Comparison of ENCODE assay signal across 22 cellular contexts in the genomic region with DNA sequence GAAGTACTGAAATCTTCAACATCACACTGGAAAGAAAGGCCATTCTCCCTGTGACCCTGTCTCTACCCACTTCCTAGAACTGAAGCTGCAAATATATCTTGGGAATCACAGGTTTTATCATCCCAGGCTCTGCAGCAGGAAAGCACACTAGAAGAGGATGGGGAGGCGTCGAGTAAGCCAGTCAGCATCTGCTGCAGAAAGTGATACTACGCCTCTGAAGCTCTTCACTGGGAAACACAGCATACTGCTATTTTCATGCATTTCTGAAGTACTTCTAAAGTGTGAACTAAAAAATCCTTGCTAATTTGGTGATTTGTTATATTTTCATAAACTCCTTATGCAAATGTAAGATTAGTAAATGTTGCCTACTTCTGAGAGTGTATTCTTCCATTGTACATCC. TPM values are rescaled to one million over a fixed set of nuclear protein-coding genes. Genes with fewer than 3 reads are reported as not detected.
DNase-seq lines count a peak whose midpoint lies in the region; ATAC-seq and TF ChIP-seq lines count a peak whose summit lies in the region.
"Had no signal": no experiment of that assay in that cellular context is flagged by ENCODE, and none has a peak within 500 bp of the region (broad histone marks: within the 10 kb centered on the region; RNA-seq: fewer than 3 reads in every experiment).

No MANE protein-coding gene starts in this region.

- no peaks in the 10 kb centered on the region for H3K9me3 Mint-ChIP-seq in neural progenitor cell
- H3K9me3 Mint-ChIP-seq in activated naive CD8-positive, alpha-beta T cell treated with anti-CD3 and anti-CD28 coated beads, Interleukin-2, amount 50 U/mL, for 24 hours: no peaks in the 10 kb centered on the region
- H3K9me3 Mint-ChIP-seq: CD14-positive monocyte; CD4-positive, alpha-beta memory T cell; CD4-positive, CD25-positive, alpha-beta regulatory T cell; CD8-positive, alpha-beta memory T cell had no signal

- H2AFZ ChIP-seq in neural progenitor cell (replicated peaks): no peak overlapping the region

- H3K36me3 Mint-ChIP-seq in neural progenitor cell: no peaks in the 10 kb centered on the region
- no peaks in the 10 kb centered on the region for H3K36me3 Mint-ChIP-seq in activated naive CD8-positive, alpha-beta T cell treated with anti-CD3 and anti-CD28 coated beads, Interleukin-2, amount 50 U/mL, for 24 hours (ENCODE audit: low read depth)
- H3K36me3 Mint-ChIP-seq: CD4-positive, CD25-positive, alpha-beta regulatory T cell had no signal

- ATAC-seq in activated naive CD8-positive, alpha-beta T cell treated with anti-CD3 and anti-CD28 coated beads, Interleukin-2, amount 50 U/mL, for 24 hours: no peak
- ATAC-seq: A549, GM12878 had no signal

- H3K27me3 ChIP-seq in neural progenitor cell: no peaks in the 10 kb centered on the region
- H3K27me3 ChIP-seq: BE2C, BLaER1 had no signal

- no peak overlapping the region for H3K9ac ChIP-seq in neural progenitor cell
- H3K9ac ChIP-seq: BLaER1 had no signal

- no peak overlapping the region for H3K27ac ChIP-seq in neural progenitor cell
- H3K27ac ChIP-seq: 22Rv1, A549, BLaER1 had no signal

- no peaks in the 10 kb centered on the region for H3F3A ChIP-seq in neural progenitor cell (ENCODE audit: low read depth)

- no peak for TF ChIP-seq CTCF in neural progenitor cell (IDR thresholded peaks at IDR 0.05)
- no peak for TF ChIP-seq CTCF in GM10266 (IDR thresholded peaks at IDR 0.05; ENCODE audit: control insufficient read depth, insufficient read depth, low read depth, missing control alignments)

- H3K4me1 Mint-ChIP-seq in neural progenitor cell: no peaks in the 10 kb centered on the region
- H3K4me1 Mint-ChIP-seq in activated naive CD8-positive, alpha-beta T cell treated with anti-CD3 and anti-CD28 coated beads, Interleukin-2, amount 50 U/mL, for 24 hours: peaks cover 4% of the 10 kb centered on the region
- H3K4me1 Mint-ChIP-seq: CD8-positive, alpha-beta memory T cell had no signal

- no peaks in the 10 kb centered on the region for H3K36me3 ChIP-seq in neural progenitor cell
- H3K36me3 ChIP-seq: BE2C, BLaER1 had no signal

- no peaks in the 10 kb centered on the region for H4K20me1 ChIP-seq in neural progenitor cell (ENCODE audit: low read depth)
- H4K20me1 ChIP-seq: BLaER1 had no signal

- no peaks in the 10 kb centered on the region for H3K79me2 ChIP-seq in neural progenitor cell (ENCODE audit: low read depth)

- H3K4me3 ChIP-seq in neural progenitor cell: no peak overlapping the region
- H3K4me3 ChIP-seq: A549, BLaER1, GM12878 had no signal

- peak overlapping the region; percentile 66 for H3K27ac Mint-ChIP-seq in neural progenitor cell
- no peak overlapping the region for H3K27ac Mint-ChIP-seq in activated naive CD8-positive, alpha-beta T cell treated with anti-CD3 and anti-CD28 coated beads, Interleukin-2, amount 50 U/mL, for 24 hours
- H3K27ac Mint-ChIP-seq: CD4-positive, alpha-beta memory T cell had no signal

- no peak overlapping the region for H3K4me3 Mint-ChIP-seq in neural progenitor cell
- no peak overlapping the region for H3K4me3 Mint-ChIP-seq in activated naive CD8-positive, alpha-beta T cell treated with anti-CD3 and anti-CD28 coated beads, Interleukin-2, amount 50 U/mL, for 24 hours
- H3K4me3 Mint-ChIP-seq: CD14-positive monocyte; CD4-positive, alpha-beta memory T cell; CD4-positive, CD25-positive, alpha-beta regulatory T cell; CD8-positive, alpha-beta memory T cell had no signal

- no peaks in the 10 kb centered on the region for H3K9me3 ChIP-seq in neural progenitor cell (ENCODE audit: low read depth)
- H3K9me3 ChIP-seq: A549, BE2C, BLaER1 had no signal

- H3K4me1 ChIP-seq in neural progenitor cell: no peaks in the 10 kb centered on the region
- H3K4me1 ChIP-seq: A549, BE2C, BLaER1 had no signal

- H3K4me2 ChIP-seq in neural progenitor cell: no peak overlapping the region
- H3K4me2 ChIP-seq: A549, BLaER1 had no signal

- DNase-seq in Ammon's horn (ENCODE audit: low spot score) (peak; percentile 56), middle frontal gyrus (ENCODE audit: extremely low spot score, low spot score) (peak; percentile 39), neural progenitor cell (ENCODE audit: low spot score) (no peak), DMS53 (lab: John Stamatoyannopoulos, UW) (no peak), GM10266 (ENCODE audit: extremely low spot score) (no peak)
- DNase-seq in activated naive CD8-positive, alpha-beta T cell treated with anti-CD3 and anti-CD28 coated beads, Interleukin-2, amount 50 U/mL, for 24 hours: no peak
- DNase-seq: AML-193; BE2C; C1 segment of cervical spinal cord; CD4-positive, alpha-beta memory T cell; CD4-positive, CD25-positive, alpha-beta regulatory T cell; CD8-positive, alpha-beta memory T cell; COR-L47; DMS 273 treated with DMSO at 0.1 percent for 48 hours; DMS153; DMS79 treated with DMSO at 0.1 percent for 48 hours; GF-D8 had no signal

- no peaks in the 10 kb centered on the region for H3K27me3 Mint-ChIP-seq in neural progenitor cell (ENCODE audit: insufficient read depth, low read depth)
- H3K27me3 Mint-ChIP-seq in activated naive CD8-positive, alpha-beta T cell treated with anti-CD3 and anti-CD28 coated beads, Interleukin-2, amount 50 U/mL, for 24 hours: peaks cover 2% of the 10 kb centered on the region
- H3K27me3 Mint-ChIP-seq: CD4-positive, alpha-beta memory T cell; CD8-positive, alpha-beta memory T cell had no signal

RNA-seq across cellular contexts. Expression of gene RAB33B, which starts 29.1 kb away (rescaled TPM):
- 10.3 and 14.4 TPM in 2 replicates for total RNA-seq in neural progenitor cell (ENCODE audit: low replicate concordance)

Comparison
In these comparisons a context has a peak if more than half of its experiments do, and no peak if none do; other contexts are left out.
1. DNase-seq: peak in Ammon's horn (single experiment) and middle frontal gyrus (single experiment); none in neural progenitor cell (single experiment), DMS53 (single experiment), activated naive CD8-positive, alpha-beta T cell treated with anti-CD3 and anti-CD28 coated beads, Interleukin-2, amount 50 U/mL, for 24 hours (single experiment) and GM10266 (single experiment).